Comparison of ENCODE assay signal across 24 cellular contexts in the genomic region with DNA sequence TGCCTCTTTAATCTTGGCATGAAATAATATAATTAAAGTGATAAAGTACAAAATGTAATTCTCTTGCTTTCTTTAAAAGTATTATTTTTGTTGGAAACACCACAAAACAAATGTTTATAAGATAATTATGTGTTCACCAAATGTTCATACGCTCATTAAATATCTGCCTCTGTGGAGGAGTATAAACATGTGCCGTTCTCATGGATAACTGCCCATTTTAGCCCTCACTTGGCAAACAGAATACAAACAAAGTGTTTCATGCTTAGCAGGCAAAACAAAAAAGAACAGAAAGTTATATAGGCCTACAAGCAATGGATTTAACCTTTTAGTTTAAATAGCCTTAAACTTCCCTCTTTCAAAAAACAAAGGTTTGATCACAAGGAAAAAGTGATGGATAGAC.
DNase-seq lines count a peak whose midpoint lies in the region; FAIRE-seq and TF ChIP-seq lines count a peak whose summit lies in the region.
"Had no signal": no experiment of that assay in that cellular context is flagged by ENCODE, and none has a peak within 500 bp of the region (broad histone marks: within the 10 kb centered on the region; RNA-seq: fewer than 3 reads in every experiment).

No MANE protein-coding gene starts in this region.

- no peaks in the 10 kb centered on the region for H4K20me1 ChIP-seq in astrocyte (ENCODE audit: insufficient read depth, low read length)

- H2AFZ ChIP-seq in astrocyte (ENCODE audit: low read depth, low read length): no peak overlapping the region
- H2AFZ ChIP-seq: GM23248 had no signal

- no peak overlapping the region for H3K4me3 Mint-ChIP-seq in astrocyte (ENCODE audit: unreplicated experiment)
- H3K4me3 Mint-ChIP-seq: activated naive CD8-positive, alpha-beta T cell; B cell; effector memory CD8-positive, alpha-beta T cell; T-helper 1 cell treated with Interleukin-12 subunit alpha and Interleukin-12 subunit beta and Interleukin-4 antibody, amounts not matched to agents 30 μg/mL and 1 μg/mL, for 36 hours; type B pancreatic cell had no signal

- H3K27me3 ChIP-seq in astrocyte (ENCODE audit: insufficient read depth, low read length): no peaks in the 10 kb centered on the region
- H3K27me3 ChIP-seq: SJSA1, stomach had no signal

- no peaks in the 10 kb centered on the region for H3K36me3 Mint-ChIP-seq in astrocyte (ENCODE audit: low read depth, unreplicated experiment)
- H3K36me3 Mint-ChIP-seq: activated naive CD8-positive, alpha-beta T cell; type B pancreatic cell had no signal

- H3K27me3 Mint-ChIP-seq in astrocyte (ENCODE audit: low read depth, unreplicated experiment): no peaks in the 10 kb centered on the region
- H3K27me3 Mint-ChIP-seq: activated naive CD8-positive, alpha-beta T cell; B cell; effector memory CD8-positive, alpha-beta T cell; type B pancreatic cell had no signal

- DNase-seq in DMS 273 (lab: John Stamatoyannopoulos, UW; ENCODE audit: unreplicated experiment) (peak; percentile 17), DMS 273 treated with DMSO at 0.1 percent for 48 hours (lab: John Stamatoyannopoulos, UW) (no peak), astrocyte (ENCODE audit: low read depth) (no peak), fibroblast of the aortic adventitia (ENCODE audit: low read depth) (peak; percentile 44), skeletal muscle cell (ENCODE audit: low read depth) (peak; percentile 15), NCI-H226 (no peak), NCI-H2227 treated with DMSO at 0.1 percent for 48 hours (lab: John Stamatoyannopoulos, UW) (no peak)
- no peak for DNase-seq in stimulated activated CD4-positive, alpha-beta T cell treated with anti-CD3 and anti-CD28 coated beads, Interleukin-4, amount 100 ng/mL, for 4 hours
- DNase-seq: 8988T; activated CD4-positive, alpha-beta T cell treated with anti-CD3 and anti-CD28 coated beads for 4 hours; effector memory CD8-positive, alpha-beta T cell; GM23248; Karpas-422; NCI-H1092; NCI-H2029 treated with DMSO at 0.1 percent for 48 hours; NK-92 treated with Interleukin-12 subunit alpha and Interleukin-12 subunit beta, amount 100 ng/mL, for 24 hours; stimulated activated CD4-positive, alpha-beta T cell treated with anti-CD3 and anti-CD28 coated beads, Interleukin-12 subunit alpha, Interleukin-12 subunit beta, amount 100 ng/mL, for 4 hours; stomach had no signal

- no peaks in the 10 kb centered on the region for H3K36me3 ChIP-seq in astrocyte (ENCODE audit: insufficient read depth, low read length)
- H3K36me3 ChIP-seq: SJSA1, stomach had no signal

- H3K9me3 Mint-ChIP-seq in astrocyte (ENCODE audit: unreplicated experiment): no peaks in the 10 kb centered on the region
- H3K9me3 Mint-ChIP-seq: type B pancreatic cell had no signal

- FAIRE-seq in astrocyte (lab: Jason Lieb, UNC): peak; percentile 96

- peaks cover 3% of the 10 kb centered on the region for H3K4me1 Mint-ChIP-seq in astrocyte (ENCODE audit: low read depth, unreplicated experiment)
- H3K4me1 Mint-ChIP-seq: B cell had no signal

- H3K4me1 ChIP-seq in astrocyte (ENCODE audit: insufficient read depth, low read length): no peaks in the 10 kb centered on the region
- H3K4me1 ChIP-seq: SJSA1 had no signal

- H3K9me3 ChIP-seq in astrocyte (ENCODE audit: insufficient read depth, low read depth, low read length): no peaks in the 10 kb centered on the region
- H3K9me3 ChIP-seq: SJSA1, stomach had no signal

- no peak overlapping the region for H3K4me3 ChIP-seq in astrocyte (ENCODE audit: insufficient read depth, low read depth, low read length)
- H3K4me3 ChIP-seq in fibroblast of the aortic adventitia (ENCODE audit: low read depth, low read length): no peak overlapping the region
- H3K4me3 ChIP-seq in skeletal muscle cell (ENCODE audit: low read depth, low read length): no peak overlapping the region
- H3K4me3 ChIP-seq: GM23248, SJSA1, stomach had no signal

- H3K79me2 ChIP-seq in astrocyte (ENCODE audit: insufficient read depth, low read length): no peaks in the 10 kb centered on the region

- H3K27ac ChIP-seq in astrocyte (ENCODE audit: low read depth, low read length): peak overlapping the region; percentile 58
- H3K27ac ChIP-seq: GM23248, SJSA1, stomach had no signal

- H3K9ac ChIP-seq in astrocyte (ENCODE audit: low read length): no peak overlapping the region
- H3K9ac ChIP-seq: GM23248 had no signal

- no peak overlapping the region for H3K4me2 ChIP-seq in astrocyte (ENCODE audit: low read length)

- H3K27ac Mint-ChIP-seq in astrocyte (ENCODE audit: unreplicated experiment): no peak overlapping the region
- H3K27ac Mint-ChIP-seq: activated naive CD8-positive, alpha-beta T cell; activated T-helper 2 cell treated with anti-CD3 and anti-CD28 coated beads, Interferon-gamma antibody, Interleukin-2, Interleukin-4, amounts not matched to agents 10 μg/mL and 5 μg/mL and 100 μg/mL, durations not matched to agents 14 hours and 24 hours and 36 hours; B cell; effector memory CD8-positive, alpha-beta T cell; T-helper 1 cell treated with Interleukin-12 subunit alpha and Interleukin-12 subunit beta and Interleukin-4 antibody, amounts not matched to agents 30 μg/mL and 1 μg/mL, for 36 hours had no signal

- TF ChIP-seq CTCF in astrocyte (IDR thresholded peaks at IDR 0.05; ENCODE audit: insufficient read depth, low read depth, low read length) (no peak), fibroblast of the aortic adventitia (IDR thresholded peaks at IDR 0.05; ENCODE audit: insufficient read depth, low read length) (no peak)

Comparison
In these comparisons a context has a peak if more than half of its experiments do, and no peak if none do; other contexts are left out.
1. DNase-seq: peak in DMS 273 (single experiment), fibroblast of the aortic adventitia (single experiment) and skeletal muscle cell (single experiment); none in DMS 273 treated with DMSO at 0.1 percent for 48 hours (single experiment), astrocyte (single experiment), NCI-H226 (single experiment), NCI-H2227 treated with DMSO at 0.1 percent for 48 hours (single experiment) and stimulated activated CD4-positive, alpha-beta T cell treated with anti-CD3 and anti-CD28 coated beads, Interleukin-4, amount 100 ng/mL, for 4 hours (0 of 2).